In genomic region chrX:16033336-16033735, GRCh38 we compare ENCODE assay signal across 24 cellular contexts.
A peak's percentile ranks its signal among the peaks of the same experiment; 100 is the strongest.
DNase-seq lines count a peak whose midpoint lies in the region; FAIRE-seq and TF ChIP-seq lines count a peak whose summit lies in the region.
"Had no signal": no experiment of that assay in that cellular context is flagged by ENCODE, and none has a peak within 500 bp of the region (broad histone marks: within the 10 kb centered on the region; RNA-seq: fewer than 3 reads in every experiment).

No MANE protein-coding gene starts in this region.

- POLR2A ChIA-PET in AG04449 (lab: Yijun Ruan, JAX) = no interaction called here

- no peaks in the 10 kb centered on the region for H3K36me3 Mint-ChIP-seq in activated CD4-positive, alpha-beta T cell treated with anti-CD3 and anti-CD28 coated beads, Interleukin-2, amount 10 ng/mL, durations not matched to agents 24 days and 14 days (ENCODE audit: low read depth)
- H3K36me3 Mint-ChIP-seq: brain had no signal

- intact Hi-C loops in activated CD4-positive, alpha-beta T cell treated with anti-CD3 and anti-CD28 coated beads, Interleukin-2, amount 10 ng/mL, durations not matched to agents 24 days and 14 days (cut with micrococcal nuclease) = no loop called here

- DNase-seq in AG04449 (ENCODE audit: low read depth, low spot score) = peak; percentile 44
- no peak for DNase-seq in GM19239 (ENCODE audit: insufficient read length, low spot score)
- peak; percentile 74 for DNase-seq in amniotic epithelial cell (ENCODE audit: low read depth)
- DNase-seq in fibroblast of the aortic adventitia (ENCODE audit: low read depth) = peak; percentile 33
- DNase-seq in NCI-H1048 (lab: John Stamatoyannopoulos, UW) = no peak
- no peak for DNase-seq in activated CD4-positive, alpha-beta T cell treated with anti-CD3 and anti-CD28 coated beads, Interleukin-2, amount 10 ng/mL, durations not matched to agents 24 days and 14 days
- DNase-seq in stimulated activated CD4-positive, alpha-beta T cell treated with anti-CD3 and anti-CD28 coated beads, Interleukin-2, amount 100 ng/mL, for 48 hours = no peak
- DNase-seq in NCI-H1930 (lab: John Stamatoyannopoulos, UW) = no peak
- DNase-seq: activated effector memory CD4-positive, alpha-beta T cell treated with anti-CD3 and anti-CD28 coated beads, Interleukin-2, amount 50 U/mL, for 16 hours; activated naive CD8-positive, alpha-beta T cell treated with anti-CD3 and anti-CD28 coated beads, Interleukin-2, amount 50 U/mL, for 24 hours; C1 segment of cervical spinal cord; Caco-2; effector CD4-positive, alpha-beta T cell; glutamatergic neuron; kidney glomerular epithelial cell; NCI-H1436 treated with DMSO at 0.1 percent for 48 hours; PC-9; SHP77; substantia nigra; T1000; upper lobe of right lung had no signal

- H3K9me3 Mint-ChIP-seq in activated CD4-positive, alpha-beta T cell treated with anti-CD3 and anti-CD28 coated beads, Interleukin-2, amount 10 ng/mL, durations not matched to agents 24 days and 14 days = no peaks in the 10 kb centered on the region
- H3K9me3 Mint-ChIP-seq: activated naive CD8-positive, alpha-beta T cell treated with anti-CD3 and anti-CD28 coated beads, Interleukin-2, amount 50 U/mL, for 24 hours had no signal

- FAIRE-seq in GM19239 (lab: Jason Lieb, UNC) = peak; percentile 82
- FAIRE-seq: A204.1 had no signal

- H3K27ac Mint-ChIP-seq in activated CD4-positive, alpha-beta T cell treated with anti-CD3 and anti-CD28 coated beads, Interleukin-2, amount 10 ng/mL, durations not matched to agents 24 days and 14 days = no peak overlapping the region
- H3K27ac Mint-ChIP-seq: activated naive CD8-positive, alpha-beta T cell treated with anti-CD3 and anti-CD28 coated beads, Interleukin-2, amount 50 U/mL, for 24 hours; brain; progenitor cell of endocrine pancreas had no signal

- no peak for TF ChIP-seq CTCF in AG04449 (IDR thresholded peaks at IDR 0.05; ENCODE audit: insufficient read depth, low read length, missing control alignments)
- no peak for TF ChIP-seq CTCF in fibroblast of the aortic adventitia (IDR thresholded peaks at IDR 0.05; ENCODE audit: insufficient read depth, low read length)

- no peaks in the 10 kb centered on the region for H3K4me1 Mint-ChIP-seq in activated CD4-positive, alpha-beta T cell treated with anti-CD3 and anti-CD28 coated beads, Interleukin-2, amount 10 ng/mL, durations not matched to agents 24 days and 14 days
- H3K4me1 Mint-ChIP-seq: activated naive CD8-positive, alpha-beta T cell treated with anti-CD3 and anti-CD28 coated beads, Interleukin-2, amount 50 U/mL, for 24 hours had no signal

- CTCF ChIA-PET in AG04449 (lab: Yijun Ruan, JAX) = no interaction called here

- H3K27me3 Mint-ChIP-seq in activated CD4-positive, alpha-beta T cell treated with anti-CD3 and anti-CD28 coated beads, Interleukin-2, amount 10 ng/mL, durations not matched to agents 24 days and 14 days = peaks cover 4% of the 10 kb centered on the region
- H3K27me3 Mint-ChIP-seq: progenitor cell of endocrine pancreas had no signal

- no peak overlapping the region for H3K4me3 ChIP-seq in AG04449 (ENCODE audit: low read depth, low read length)
- no peak overlapping the region for H3K4me3 ChIP-seq in fibroblast of the aortic adventitia (ENCODE audit: low read depth, low read length)
- H3K4me3 ChIP-seq: PC-9, upper lobe of right lung had no signal

- H3K4me3 Mint-ChIP-seq in activated CD4-positive, alpha-beta T cell treated with anti-CD3 and anti-CD28 coated beads, Interleukin-2, amount 10 ng/mL, durations not matched to agents 24 days and 14 days = no peak overlapping the region
- H3K4me3 Mint-ChIP-seq: activated naive CD8-positive, alpha-beta T cell treated with anti-CD3 and anti-CD28 coated beads, Interleukin-2, amount 50 U/mL, for 24 hours; brain had no signal

Comparison
In these comparisons a context has a peak if more than half of its experiments do, and no peak if none do; other contexts are left out.
1. DNase-seq: peak in AG04449 (single experiment), amniotic epithelial cell (single experiment) and fibroblast of the aortic adventitia (single experiment); none in GM19239 (single experiment), NCI-H1048 (single experiment), activated CD4-positive, alpha-beta T cell treated with anti-CD3 and anti-CD28 coated beads, Interleukin-2, amount 10 ng/mL, durations not matched to agents 24 days and 14 days (single experiment), stimulated activated CD4-positive, alpha-beta T cell treated with anti-CD3 and anti-CD28 coated beads, Interleukin-2, amount 100 ng/mL, for 48 hours (0 of 2) and NCI-H1930 (0 of 2).